8 cellular contexts compared by ENCODE assay signal in genomic region chr11:106077609-106078517, GRCh38. TPM values are rescaled to one million over a fixed set of nuclear protein-coding genes. Genes with fewer than 3 reads are reported as not detected.
DNase-seq lines count a peak whose midpoint lies in the region; ATAC-seq and TF ChIP-seq lines count a peak whose summit lies in the region.

AASDHPPT (plus strand) TSS chr11:106077662; CDS start chr11:106077711, 49 bp downstream.

- peaks cover 17% of the 10 kb centered on the region for H3K4me1 Mint-ChIP-seq in Calu3 (ENCODE audit: low read depth, unreplicated experiment)

- TSS peak; percentile 54 for BruUV-seq in Calu3 (replicated peaks; lab: Mats Ljungman, UMichigan)

- ATAC-seq in GM18907 (IDR thresholded peaks at IDR 0.05; ENCODE audit: unreplicated experiment) (peak; percentile 32), HG03095 (IDR thresholded peaks at IDR 0.05; ENCODE audit: unreplicated experiment) (peak; percentile 19)

- DNase-seq in Calu3, result peak; percentile 4
- DNase-seq in NCI-H526 treated with DMSO at 0.1 percent for 48 hours (lab: John Stamatoyannopoulos, UW), result peak; percentile 80
- no peak for DNase-seq in astrocyte of the cerebellum (ENCODE audit: low read depth)
- DNase-seq in retinal pigment epithelial cell (ENCODE audit: low read depth), result no peak
- no peak for DNase-seq in T-helper 9 cell

- H3K9me3 Mint-ChIP-seq in Calu3 (ENCODE audit: low read depth, unreplicated experiment), result no peaks in the 10 kb centered on the region

- H3K36me3 Mint-ChIP-seq in Calu3 (ENCODE audit: insufficient read depth, unreplicated experiment), result peaks cover 24% of the 10 kb centered on the region

- TF ChIP-seq CTCF in Calu3 (IDR thresholded peaks at IDR 0.05; ENCODE audit: unreplicated experiment), result no peak
- no peak for TF ChIP-seq CTCF in astrocyte of the cerebellum (IDR thresholded peaks at IDR 0.05; ENCODE audit: low read depth, low read length, missing control alignments)
- no peak for TF ChIP-seq CTCF in retinal pigment epithelial cell (conservative IDR thresholded peaks at IDR 0.05; ENCODE audit: low read depth, low read length)

- H3K27me3 Mint-ChIP-seq in Calu3 (ENCODE audit: unreplicated experiment), result no peaks in the 10 kb centered on the region

- peak within 1 kb of the TSS; percentile 95 for H3K4me3 ChIP-seq in astrocyte of the cerebellum (ENCODE audit: low read depth, low read length)
- H3K4me3 ChIP-seq in iPS-11a (ENCODE audit: low read depth, low read length), result peak within 1 kb of the TSS; percentile 97
- peak within 1 kb of the TSS; percentile 96 for H3K4me3 ChIP-seq in retinal pigment epithelial cell (ENCODE audit: low read length)

- in situ Hi-C loops in astrocyte of the cerebellum (cut with HindIII; ENCODE audit: low sequenced_read_pairs), result no loop called here

- peak within 1 kb of the TSS; percentile 84 for H3K27ac Mint-ChIP-seq in Calu3 (ENCODE audit: unreplicated experiment)

- H3K4me3 Mint-ChIP-seq in Calu3 (ENCODE audit: low read depth, unreplicated experiment), result peak within 1 kb of the TSS; percentile 86

- CTCF ChIA-PET in Calu3 (lab: Charles Lee), result interaction anchor here (0.6 kb wide), 2 partner anchors 952 to 1345 kb away, joined by 3 to 4 read pairs; no protein-coding TSS in a partner anchor

- intact Hi-C loops in Calu3 (cut with micrococcal nuclease; ENCODE audit: unreplicated experiment), result loop anchor here (5.0 to 10.0 kb wide), 2 partner anchors 56 to 143 kb away; partner anchors contain the start of gene MSANTD4

RNA-seq across cellular contexts. Expression of gene AASDHPPT, which starts in this region (rescaled TPM):
- total RNA-seq in Calu3 (2022), result 24.9 and 30.7 TPM in 2 replicates

Comparison
In these comparisons a context has a peak if more than half of its experiments do, and no peak if none do; other contexts are left out.
1. DNase-seq: peak in Calu3 (single experiment) and NCI-H526 treated with DMSO at 0.1 percent for 48 hours (single experiment); none in astrocyte of the cerebellum (single experiment), retinal pigment epithelial cell (single experiment) and T-helper 9 cell (single experiment).
2. Peak in every context shown above with its lines, with median percentiles within 50 percentile points of each other: H3K4me3 ChIP-seq.